Comparison of ENCODE assay signal across 8 cellular contexts in the genomic region with DNA sequence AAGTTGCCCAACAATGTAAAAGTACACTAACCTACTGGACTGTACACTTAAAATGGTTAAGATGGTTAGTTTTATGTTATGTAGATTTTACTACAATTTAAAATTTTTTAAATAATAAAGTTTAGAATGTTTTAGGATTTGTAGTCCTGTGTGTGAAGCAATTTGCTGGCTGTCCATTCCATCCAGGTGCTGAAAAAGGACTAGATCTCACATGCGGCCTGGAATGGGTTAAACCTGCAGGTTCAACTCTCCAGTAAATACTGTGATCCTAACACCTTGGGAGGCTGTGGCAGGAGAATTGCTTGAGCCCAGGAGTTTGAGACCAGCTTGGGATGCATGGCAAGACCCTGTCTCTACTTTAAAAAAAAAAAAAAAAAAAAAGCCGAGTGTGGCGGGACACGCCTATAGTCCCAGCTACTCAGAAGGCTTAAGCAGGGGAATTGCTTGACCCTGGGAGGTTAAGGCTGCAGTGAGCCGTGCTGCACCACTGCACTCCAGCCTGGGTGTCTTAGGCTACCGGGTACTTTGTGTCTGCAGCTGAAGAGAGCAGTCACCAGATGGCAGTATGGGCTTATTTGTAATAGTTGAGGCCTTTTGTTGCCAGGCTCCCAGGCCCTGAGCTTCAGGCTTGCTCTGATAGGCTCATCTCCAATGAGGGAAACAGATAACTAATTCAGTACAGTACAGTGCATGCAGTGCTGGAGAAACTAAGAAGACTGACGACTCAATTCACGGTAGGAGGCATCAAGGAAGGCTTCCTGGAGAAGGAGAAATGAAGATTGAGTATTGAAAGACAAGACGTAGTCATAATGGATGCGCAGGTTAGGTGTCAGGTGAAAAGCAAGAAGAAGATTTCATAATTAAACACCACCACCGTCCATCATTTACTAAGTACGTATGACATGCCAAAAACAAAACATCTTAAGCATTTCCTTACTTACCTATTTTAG.
DNase-seq lines count a peak whose midpoint lies in the region; ATAC-seq, FAIRE-seq and TF ChIP-seq lines count a peak whose summit lies in the region.

No MANE protein-coding gene starts in this region.

- ATAC-seq in natural killer cell, result peak; percentile 61 to 81 (median 75)

- no peak overlapping the region for H3K27ac Mint-ChIP-seq in natural killer cell

- intact Hi-C loops in esophagus muscularis mucosa (cut with DNase I) (loop anchor here (5.0 kb wide), 1 partner anchor 98 kb away; no protein-coding TSS in a partner anchor), natural killer cell (cut with micrococcal nuclease) (loop anchor here (1.0 to 10.0 kb wide), 2 partner anchors 97 to 310 kb away; no protein-coding TSS in a partner anchor)

- DNase-seq in HTR-8/SVneo (ENCODE audit: insufficient read length, low spot score) (peak; percentile 54), NOMO-1 (lab: John Stamatoyannopoulos, UW; ENCODE audit: unreplicated experiment in 2 of 2) (peak; percentile 44 to 76), esophagus muscularis mucosa (ENCODE audit: extremely low spot score) (no peak), natural killer cell (peak; percentile 21), superior temporal gyrus (ENCODE audit: extremely low spot score) (peak; percentile 88), GOT3 (lab: John Stamatoyannopoulos, UW) (no peak)
- peak; percentile 38 for DNase-seq in activated CD8-positive, alpha-beta memory T cell treated with anti-CD3 and anti-CD28 coated beads, Interleukin-2, amount 50 U/mL, for 4 hours

- no peak for TF ChIP-seq POLR2A in esophagus muscularis mucosa (IDR thresholded peaks at IDR 0.05; ENCODE audit: low read depth)

- no peak for TF ChIP-seq EP300 in esophagus muscularis mucosa (IDR thresholded peaks at IDR 0.05)

- H3K4me3 ChIP-seq in esophagus muscularis mucosa, result no peak overlapping the region

- peaks cover 12 to 16% of the 10 kb centered on the region in 2 donors for H3K4me1 Mint-ChIP-seq in natural killer cell

- no peaks in the 10 kb centered on the region for H3K36me3 Mint-ChIP-seq in natural killer cell

- peaks cover 4 to 8% (median 8%) of the 10 kb centered on the region in 4 donors for H3K4me1 ChIP-seq in esophagus muscularis mucosa

- no peaks in the 10 kb centered on the region for H3K9me3 Mint-ChIP-seq in natural killer cell

- 37% methylated on average over 12 of the region's 12 CpGs for WGBS in esophagus muscularis mucosa

- TF ChIP-seq CTCF in GM12874 (IDR thresholded peaks at IDR 0.05; ENCODE audit: insufficient read depth, low read depth, low read length), result peak; percentile 71
- TF ChIP-seq CTCF in esophagus muscularis mucosa (IDR thresholded peaks at IDR 0.05), result peak; percentile 44 to 60 (median 50)
- TF ChIP-seq CTCF in natural killer cell (IDR thresholded peaks at IDR 0.05), result peak; percentile 59

- H3K36me3 ChIP-seq in esophagus muscularis mucosa, result no peaks in the 10 kb centered on the region

- H3K27me3 Mint-ChIP-seq in natural killer cell (ENCODE audit: low read depth in 2 of 2), result peaks cover 5 to 22% of the 10 kb centered on the region in 2 donors

- no peak for FAIRE-seq in HTR-8/SVneo (lab: Jason Lieb, UNC)

- H3K27ac ChIP-seq in esophagus muscularis mucosa (replicated peaks in 1 of 4), result no peak overlapping the region

- H3K4me3 Mint-ChIP-seq in natural killer cell, result no peak overlapping the region

- H3K27me3 ChIP-seq in esophagus muscularis mucosa, result peaks cover 0 to 65% (median 2%) of the 10 kb centered on the region in 4 donors

- H3K9me3 ChIP-seq in esophagus muscularis mucosa, result no peaks in the 10 kb centered on the region

Comparison
In these comparisons a context has a peak if more than half of its experiments do, and no peak if none do; other contexts are left out.
1. DNase-seq: peak in HTR-8/SVneo (single experiment), NOMO-1 (2 of 2), activated CD8-positive, alpha-beta memory T cell treated with anti-CD3 and anti-CD28 coated beads, Interleukin-2, amount 50 U/mL, for 4 hours (single experiment), natural killer cell (single experiment) and superior temporal gyrus (single experiment); none in esophagus muscularis mucosa (single experiment) and GOT3 (single experiment).
2. Peak in every context shown above with its lines, with median percentiles within 50 percentile points of each other: CTCF ChIP-seq.